Comparison of ENCODE assay signal across 29 cellular contexts in genomic region chr7:45569290-45569685, GRCh38. TPM values are rescaled to one million over a fixed set of nuclear protein-coding genes. Genes with fewer than 3 reads are reported as not detected.
"Had no signal": no experiment of that assay in that cellular context is flagged by ENCODE, and none has a peak within 500 bp of the region (broad histone marks: within the 10 kb centered on the region; RNA-seq: fewer than 3 reads in every experiment).

No MANE protein-coding gene starts in this region.

- H3K27ac Mint-ChIP-seq: activated CD4-positive, alpha-beta memory T cell treated with anti-CD3 and anti-CD28 coated beads for 36 hours; activated CD4-positive, alpha-beta T cell treated with anti-CD3 and anti-CD28 coated beads for 36 hours; activated CD4-positive, alpha-beta T cell treated with anti-CD3 and anti-CD28 coated beads, Interleukin-2, amount 10 ng/mL, durations not matched to agents 24 days and 14 days; activated naive CD8-positive, alpha-beta T cell; activated T-cell treated with anti-CD3 and anti-CD28 coated beads, Interleukin-2, amount 50 U/mL, for 24 hours; activated T-helper 17 cell treated with anti-CD3 and anti-CD28 coated beads, Interleukin-2, amount 50 U/mL, for 72 hours; T-cell; T-helper 17 cell; T-helper 2 cell treated with Interferon-gamma antibody and Interleukin-4, amounts not matched to agents 5 μg/mL and 100 μg/mL, for 36 hours had no signal

- H3K9me3 ChIP-seq: gastrocnemius medialis, heart left ventricle had no signal

- H3K9me3 Mint-ChIP-seq: activated CD4-positive, alpha-beta memory T cell treated with anti-CD3 and anti-CD28 coated beads for 36 hours; activated CD4-positive, alpha-beta T cell treated with anti-CD3 and anti-CD28 coated beads, Interleukin-2, amount 10 ng/mL, durations not matched to agents 24 days and 14 days; activated T-cell treated with anti-CD3 and anti-CD28 coated beads, Interleukin-2, amount 50 U/mL, for 24 hours; activated T-helper 17 cell treated with anti-CD3 and anti-CD28 coated beads, Interleukin-2, amount 50 U/mL, for 72 hours; central memory CD8-positive, alpha-beta T cell; T-cell; T-helper 2 cell treated with Interferon-gamma antibody and Interleukin-4, amounts not matched to agents 5 μg/mL and 100 μg/mL, for 36 hours had no signal

- H3K27me3 ChIP-seq: gastrocnemius medialis had no signal

- DNase-seq: activated CD4-positive, alpha-beta memory T cell treated with anti-CD3 and anti-CD28 coated beads for 36 hours; activated CD4-positive, alpha-beta T cell treated with anti-CD3 and anti-CD28 coated beads for 36 hours; activated CD4-positive, alpha-beta T cell treated with anti-CD3 and anti-CD28 coated beads, Interleukin-2, amount 10 ng/mL, durations not matched to agents 24 days and 14 days; activated CD4-positive, CD25-positive, alpha-beta regulatory T cell; activated CD4-positive, CD25-positive, alpha-beta regulatory T cell treated with anti-CD3 and anti-CD28 coated beads, Interleukin-2, amount 50 U/mL, for 72 hours; activated CD8-positive, alpha-beta memory T cell treated with anti-CD3 and anti-CD28 coated beads, Interleukin-2, amount 50 U/mL, for 4 hours; activated effector memory CD4-positive, alpha-beta T cell treated with Interleukin-2 at 50 U/mL for 16 hours; activated gamma-delta T cell treated with Interleukin-2 at 50 U/mL for 16 hours; activated naive CD4-positive, alpha-beta T cell treated with anti-CD3 and anti-CD28 coated beads, Interleukin-2, amount 50 U/mL, for 16 hours; activated naive CD4-positive, alpha-beta T cell treated with Interleukin-2 at 50 U/mL for 16 hours; activated T-cell treated with anti-CD3 and anti-CD28 coated beads, Interleukin-2, amount 50 U/mL, for 24 hours; amniotic stem cell; anterior cingulate cortex; brain microvascular endothelial cell; cortex of kidney; dermis blood vessel endothelial cell; effector CD8-positive, alpha-beta T cell; foreskin keratinocyte; gastrocnemius medialis; glutamatergic neuron; heart left ventricle; SW 1271; T-cell; T-helper 17 cell had no signal

- H3K36me3 Mint-ChIP-seq: activated CD4-positive, alpha-beta memory T cell treated with anti-CD3 and anti-CD28 coated beads for 36 hours; activated naive CD8-positive, alpha-beta T cell; T-cell had no signal

- H3K4me3 ChIP-seq: gastrocnemius medialis, heart left ventricle had no signal

- ATAC-seq: activated CD4-positive, alpha-beta T cell treated with anti-CD3 and anti-CD28 coated beads for 36 hours; activated T-helper 17 cell treated with anti-CD3 and anti-CD28 coated beads, Interleukin-2, amount 50 U/mL, for 72 hours; esophagus mucosa; foreskin keratinocyte; gastrocnemius medialis; heart left ventricle; T-cell; T-helper 17 cell had no signal

- H3K27ac ChIP-seq: brain microvascular endothelial cell, foreskin keratinocyte, gastrocnemius medialis, heart left ventricle had no signal

- H3K4me3 Mint-ChIP-seq: activated CD4-positive, alpha-beta memory T cell treated with anti-CD3 and anti-CD28 coated beads for 36 hours; activated CD4-positive, alpha-beta T cell treated with anti-CD3 and anti-CD28 coated beads for 36 hours; activated CD4-positive, alpha-beta T cell treated with anti-CD3 and anti-CD28 coated beads, Interleukin-2, amount 10 ng/mL, durations not matched to agents 24 days and 14 days; activated naive CD8-positive, alpha-beta T cell; activated T-cell treated with anti-CD3 and anti-CD28 coated beads, Interleukin-2, amount 50 U/mL, for 24 hours; activated T-helper 17 cell treated with anti-CD3 and anti-CD28 coated beads, Interleukin-2, amount 50 U/mL, for 72 hours; central memory CD8-positive, alpha-beta T cell; T-cell; T-helper 17 cell; T-helper 2 cell treated with Interferon-gamma antibody and Interleukin-4, amounts not matched to agents 5 μg/mL and 100 μg/mL, for 36 hours had no signal

- H3K4me1 ChIP-seq: foreskin keratinocyte had no signal

- H3K4me1 Mint-ChIP-seq: activated CD4-positive, alpha-beta T cell treated with anti-CD3 and anti-CD28 coated beads for 36 hours; activated T-helper 17 cell treated with anti-CD3 and anti-CD28 coated beads, Interleukin-2, amount 50 U/mL, for 72 hours; central memory CD8-positive, alpha-beta T cell; T-helper 17 cell had no signal

- H3K36me3 ChIP-seq: brain microvascular endothelial cell, gastrocnemius medialis, heart left ventricle had no signal

RNA-seq across cellular contexts. Expression of gene ADCY1, which starts 4.9 kb away (rescaled TPM):
- total RNA-seq: T-helper 17 cell had no signal
